Comparison of ENCODE assay signal across 11 cellular contexts in the genomic region with DNA sequence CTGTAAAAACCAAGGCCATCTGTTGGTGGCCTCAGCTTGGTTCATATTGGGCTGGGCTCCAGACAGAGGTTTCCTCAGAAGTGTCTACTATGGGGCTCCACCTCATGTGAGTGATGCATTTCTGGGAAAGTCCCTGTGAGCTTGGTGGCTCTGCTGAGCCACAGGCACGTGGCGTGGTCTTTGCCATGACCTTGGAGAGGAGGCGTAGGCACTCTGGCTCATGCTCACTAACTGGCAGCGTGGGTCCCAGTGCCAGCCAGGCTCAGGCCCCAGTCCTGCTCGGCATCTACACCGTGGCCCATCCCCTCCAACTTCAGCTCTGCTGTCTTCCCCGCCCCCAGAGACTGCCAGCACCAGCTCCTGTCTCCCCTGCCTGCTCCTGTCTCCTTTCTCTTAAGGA. TPM values are rescaled to one million over a fixed set of nuclear protein-coding genes. Genes with fewer than 3 reads are reported as not detected.
DNase-seq lines count a peak whose midpoint lies in the region; ATAC-seq lines count a peak whose summit lies in the region.
"Had no signal": no experiment of that assay in that cellular context is flagged by ENCODE, and none has a peak within 500 bp of the region (broad histone marks: within the 10 kb centered on the region; RNA-seq: fewer than 3 reads in every experiment).

No MANE protein-coding gene starts in this region.

- DNase-seq in T-helper 22 cell (ENCODE audit: low read depth) (peak; percentile 18), left colon (no peak), NCI-H82 (lab: John Stamatoyannopoulos, UW) (no peak), nucleus accumbens (lab: John Stamatoyannopoulos, UW) (no peak)
- DNase-seq in activated naive CD4-positive, alpha-beta T cell treated with anti-CD3 and anti-CD28 coated beads, Interleukin-2, amount 50 U/mL, for 16 hours, result peak; percentile 71
- peak in 2 of 9 donors; percentile 45 to 67 for DNase-seq in naive thymus-derived CD4-positive, alpha-beta T cell
- DNase-seq: NCI-H146, occipital lobe had no signal

- H3K4me3 ChIP-seq in naive thymus-derived CD4-positive, alpha-beta T cell (ENCODE audit: low read length), result no peak overlapping the region

- POLR2A ChIA-PET in naive thymus-derived CD4-positive, alpha-beta T cell (lab: Charles Lee), result no interaction called here

- H3K27ac Mint-ChIP-seq in naive thymus-derived CD4-positive, alpha-beta T cell, result peak overlapping the region in 2 of 9 donors; percentile 12 to 14
- H3K27ac Mint-ChIP-seq in stimulated activated memory B cell treated with anti-CD40 and anti-IgM and Interleukin-4, amounts not matched to agents 10 μg/mL and 1 μg/mL and 100 μg/mL, for 72 hours, result peak overlapping the region; percentile 49
- H3K27ac Mint-ChIP-seq: WTC11 had no signal

- peak; percentile 89 for ATAC-seq in naive thymus-derived CD4-positive, alpha-beta T cell
- ATAC-seq in stimulated activated memory B cell treated with anti-CD40 and anti-IgM and Interleukin-4, amounts not matched to agents 10 μg/mL and 1 μg/mL and 100 μg/mL, for 72 hours, result peak; percentile 94
- ATAC-seq in left colon (no peak), HG02981 (IDR thresholded peaks at IDR 0.05; ENCODE audit: unreplicated experiment) (no peak)
- ATAC-seq: WTC11 had no signal

- no peaks in the 10 kb centered on the region for H3K9me3 Mint-ChIP-seq in naive thymus-derived CD4-positive, alpha-beta T cell
- H3K9me3 Mint-ChIP-seq in stimulated activated memory B cell treated with anti-CD40 and anti-IgM and Interleukin-4, amounts not matched to agents 10 μg/mL and 1 μg/mL and 100 μg/mL, for 72 hours, result no peaks in the 10 kb centered on the region
- H3K9me3 Mint-ChIP-seq: WTC11 had no signal

- no peaks in the 10 kb centered on the region for H3K27me3 ChIP-seq in naive thymus-derived CD4-positive, alpha-beta T cell (ENCODE audit: control insufficient read depth in 2 of 2, insufficient read depth in 2 of 2, low read length in 2 of 2)

- H3K4me3 Mint-ChIP-seq in naive thymus-derived CD4-positive, alpha-beta T cell, result no peak overlapping the region
- H3K4me3 Mint-ChIP-seq in stimulated activated memory B cell treated with anti-CD40 and anti-IgM and Interleukin-4, amounts not matched to agents 10 μg/mL and 1 μg/mL and 100 μg/mL, for 72 hours, result no peak overlapping the region
- H3K4me3 Mint-ChIP-seq: WTC11 had no signal

- H3K27me3 Mint-ChIP-seq in naive thymus-derived CD4-positive, alpha-beta T cell, result peaks cover 0 to 34% (median 0%) of the 10 kb centered on the region in 5 donors
- H3K27me3 Mint-ChIP-seq in stimulated activated memory B cell treated with anti-CD40 and anti-IgM and Interleukin-4, amounts not matched to agents 10 μg/mL and 1 μg/mL and 100 μg/mL, for 72 hours, result peaks cover 22% of the 10 kb centered on the region

- H3K36me3 Mint-ChIP-seq in naive thymus-derived CD4-positive, alpha-beta T cell, result no peaks in the 10 kb centered on the region
- no peaks in the 10 kb centered on the region for H3K36me3 Mint-ChIP-seq in stimulated activated memory B cell treated with anti-CD40 and anti-IgM and Interleukin-4, amounts not matched to agents 10 μg/mL and 1 μg/mL and 100 μg/mL, for 72 hours
- H3K36me3 Mint-ChIP-seq: WTC11 had no signal

- peaks cover 0 to 16% (median 9%) of the 10 kb centered on the region in 7 donors for H3K4me1 Mint-ChIP-seq in naive thymus-derived CD4-positive, alpha-beta T cell
- peaks cover 16% of the 10 kb centered on the region for H3K4me1 Mint-ChIP-seq in stimulated activated memory B cell treated with anti-CD40 and anti-IgM and Interleukin-4, amounts not matched to agents 10 μg/mL and 1 μg/mL and 100 μg/mL, for 72 hours

- intact Hi-C loops in naive thymus-derived CD4-positive, alpha-beta T cell (cut with micrococcal nuclease), result no loop called here
- intact Hi-C loops in left colon (cut with DNase I, micrococcal nuclease), result loop anchor here in 1 of 2 donors (10.0 kb wide), 1 partner anchor 51 kb away; no protein-coding TSS in a partner anchor

- no peaks in the 10 kb centered on the region for H3K4me1 ChIP-seq in naive thymus-derived CD4-positive, alpha-beta T cell (ENCODE audit: control insufficient read depth in 2 of 2, insufficient read depth in 2 of 2, low read length in 2 of 2)

- CTCF ChIA-PET in naive thymus-derived CD4-positive, alpha-beta T cell (lab: Charles Lee), result no interaction called here

- no peak overlapping the region for H3K27ac ChIP-seq in naive thymus-derived CD4-positive, alpha-beta T cell (ENCODE audit: low read depth, low read length)

- H3K36me3 ChIP-seq in naive thymus-derived CD4-positive, alpha-beta T cell (ENCODE audit: control insufficient read depth in 2 of 3, insufficient read depth in 3 of 3, low read length in 3 of 3), result no peaks in the 10 kb centered on the region

- no peaks in the 10 kb centered on the region for H3K9me3 ChIP-seq in naive thymus-derived CD4-positive, alpha-beta T cell (ENCODE audit: control insufficient read depth in 2 of 3, low read length in 3 of 3)

RNA-seq across cellular contexts. Expression of a gene that starts 10.6 kb away (rescaled TPM):
- total RNA-seq in naive thymus-derived CD4-positive, alpha-beta T cell, result not detected
- polyA plus RNA-seq in naive thymus-derived CD4-positive, alpha-beta T cell, result not detected
- under 1 TPM in 1 of 2 donors, not detected in 1; 0.25 TPM for total RNA-seq in left colon

RNA-seq across cellular contexts. Expression of a gene that starts 13.3 kb away (rescaled TPM):
- not detected for total RNA-seq in naive thymus-derived CD4-positive, alpha-beta T cell
- not detected for polyA plus RNA-seq in naive thymus-derived CD4-positive, alpha-beta T cell
- 100 to 1,000 TPM; 185 to 232 TPM for total RNA-seq in left colon
- total RNA-seq: occipital lobe had no signal

RNA-seq across cellular contexts. Expression of a gene that starts 18.5 kb away (rescaled TPM):
- total RNA-seq in naive thymus-derived CD4-positive, alpha-beta T cell, result 10 to 100 TPM; 59.8 to 81.8 (median 77.9) TPM
- polyA plus RNA-seq in naive thymus-derived CD4-positive, alpha-beta T cell, result 10 to 100 TPM; 21.0 to 42.8 TPM
- total RNA-seq in left colon, result 10 to 100 TPM; 28.1 to 41.6 TPM

Comparison
In these comparisons a context has a peak if more than half of its experiments do, and no peak if none do; other contexts are left out.
1. DNase-seq: peak in T-helper 22 cell (single experiment) and activated naive CD4-positive, alpha-beta T cell treated with anti-CD3 and anti-CD28 coated beads, Interleukin-2, amount 50 U/mL, for 16 hours (single experiment); none in left colon (0 of 2), NCI-H82 (single experiment) and nucleus accumbens (0 of 56).
2. ATAC-seq: peak in naive thymus-derived CD4-positive, alpha-beta T cell (single experiment) and stimulated activated memory B cell treated with anti-CD40 and anti-IgM and Interleukin-4, amounts not matched to agents 10 μg/mL and 1 μg/mL and 100 μg/mL, for 72 hours (single experiment); none in left colon (single experiment) and HG02981 (single experiment).
3. RNA of a gene that starts 13.3 kb away (total RNA-seq): 185 to 232 TPM in left colon; not detected in naive thymus-derived CD4-positive, alpha-beta T cell; every median in the first group is over 100 times any median in the second.